ENCODE assay signal across 9 cellular contexts in the genomic region with DNA sequence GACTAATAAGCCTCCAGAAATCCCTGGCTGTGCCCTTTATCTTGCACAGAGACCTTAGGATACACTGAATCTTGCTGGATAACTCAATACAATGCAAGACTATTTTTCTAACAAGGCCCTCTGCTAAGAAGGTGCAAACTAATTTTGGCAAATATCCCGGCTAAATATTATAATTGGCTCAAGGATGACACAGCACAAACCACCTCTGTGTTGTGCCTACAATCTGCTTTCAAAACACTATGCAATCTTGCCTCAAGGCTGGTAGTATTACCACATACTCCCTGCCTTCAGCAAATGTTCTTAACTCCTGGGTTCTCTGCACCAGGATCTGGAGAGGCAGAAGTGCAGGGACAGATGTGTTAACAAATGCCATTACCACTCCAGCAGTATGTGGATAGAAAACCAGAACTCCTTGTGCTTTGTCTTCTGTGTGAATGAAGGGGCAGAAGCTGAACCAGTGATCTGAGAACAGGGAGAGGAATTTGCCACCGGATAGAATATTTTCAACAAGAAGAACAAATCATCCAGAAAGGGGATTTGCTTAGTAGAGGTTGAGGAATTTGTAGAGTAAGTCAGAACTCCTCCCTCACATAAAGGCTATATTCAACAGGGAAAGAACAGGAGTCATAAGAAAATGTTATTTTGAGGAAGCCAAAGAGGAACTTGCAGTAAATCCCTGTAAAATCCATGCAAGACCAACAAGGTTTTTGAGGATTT.
DNase-seq lines count a peak whose midpoint lies in the region; ATAC-seq lines count a peak whose summit lies in the region.
"Had no signal": no experiment of that assay in that cellular context is flagged by ENCODE, and none has a peak within 500 bp of the region (broad histone marks: within the 10 kb centered on the region; RNA-seq: fewer than 3 reads in every experiment).

No MANE protein-coding gene starts in this region.

- WGBS in right cardiac atrium = 34% methylated on average over 2 of the region's 2 CpGs

- intact Hi-C loops in right cardiac atrium (cut with DNase I) = loop anchor here in 1 of 4 donors (10.0 kb wide), 1 partner anchor 258 kb away; no protein-coding TSS in a partner anchor

- ATAC-seq in right cardiac atrium = peak; percentile 84 to 90
- ATAC-seq in GM21786 (IDR thresholded peaks at IDR 0.05; ENCODE audit: unreplicated experiment) = no peak
- no peak for ATAC-seq in GM21576 (IDR thresholded peaks at IDR 0.05; ENCODE audit: unreplicated experiment)

- peaks cover 11% of the 10 kb centered on the region for H3K4me1 ChIP-seq in right cardiac atrium (ENCODE audit: control insufficient read depth, insufficient read depth, low read length)
- peaks cover 0 to 45% (median 37%) of the 10 kb centered on the region in 5 donors for H3K4me1 ChIP-seq in subcutaneous abdominal adipose tissue (ENCODE audit: control insufficient read depth in 5 of 5, insufficient read depth in 5 of 5, low read length in 5 of 5)

- H3K9ac ChIP-seq in subcutaneous abdominal adipose tissue (ENCODE audit: low read length in 5 of 5) = peak overlapping the region in 2 of 5 donors; percentile 8 to 53

- H3K27ac ChIP-seq in angular gyrus (ENCODE audit: low read depth, low read length) (peak overlapping the region; percentile 35), right cardiac atrium (ENCODE audit: low read length) (peak overlapping the region; percentile 82), subcutaneous abdominal adipose tissue (ENCODE audit: low read depth, low read length) (peak overlapping the region; percentile 24)

- H3K27me3 ChIP-seq in right cardiac atrium (ENCODE audit: control insufficient read depth, insufficient read depth) (no peaks in the 10 kb centered on the region), subcutaneous abdominal adipose tissue (ENCODE audit: control insufficient read depth in 5 of 5, insufficient read depth in 4 of 5, low read length in 5 of 5) (no peaks in the 10 kb centered on the region)

- DNase-seq in HS-5 (ENCODE audit: low read depth) (peak; percentile 3), right cardiac atrium (no peak), T-helper 1 cell (no peak)
- no peak for DNase-seq in activated CD4-positive, alpha-beta T cell treated with anti-CD3 and anti-CD28 coated beads for 1 hour
- DNase-seq: NCI-H1417 had no signal

- peaks cover 8 to 59% (median 44%) of the 10 kb centered on the region in 5 donors for H3K36me3 ChIP-seq in subcutaneous abdominal adipose tissue (ENCODE audit: control insufficient read depth in 5 of 5, insufficient read depth in 5 of 5, low read length in 5 of 5)

- H3K4me3 ChIP-seq in right cardiac atrium (ENCODE audit: low read length) (no peak overlapping the region), subcutaneous abdominal adipose tissue (ENCODE audit: low read depth in 1 of 5, low read length in 5 of 5) (no peak overlapping the region)

- H3K9me3 ChIP-seq in right cardiac atrium (ENCODE audit: control insufficient read depth, low read length) = no peaks in the 10 kb centered on the region
- H3K9me3 ChIP-seq in subcutaneous abdominal adipose tissue (ENCODE audit: control insufficient read depth in 5 of 5, low read length in 5 of 5) = no peaks in the 10 kb centered on the region

Comparison
In these comparisons a context has a peak if more than half of its experiments do, and no peak if none do; other contexts are left out.
1. H3K27ac ChIP-seq: peak in every context shown above with its lines; median percentile 82 in right cardiac atrium; 35 in angular gyrus; 24 in subcutaneous abdominal adipose tissue.
2. ATAC-seq: peak in right cardiac atrium (2 of 2); none in GM21786 (single experiment) and GM21576 (single experiment).